ENCODE assay signal across 13 cellular contexts in genomic region chr16:85415196-85415988, GRCh38.
DNase-seq lines count a peak whose midpoint lies in the region; ATAC-seq, FAIRE-seq and TF ChIP-seq lines count a peak whose summit lies in the region.
"Had no signal": no experiment of that assay in that cellular context is flagged by ENCODE, and none has a peak within 500 bp of the region (broad histone marks: within the 10 kb centered on the region; RNA-seq: fewer than 3 reads in every experiment).

No MANE protein-coding gene starts in this region.

- H3K4me1 Mint-ChIP-seq in activated CD4-positive, alpha-beta memory T cell treated with anti-CD3 and anti-CD28 coated beads for 36 hours (ENCODE audit: low read depth), result peaks cover 4% of the 10 kb centered on the region
- no peaks in the 10 kb centered on the region for H3K4me1 Mint-ChIP-seq in activated CD4-positive, alpha-beta memory T cell treated with anti-CD3 and anti-CD28 coated beads, Interleukin-2, amount 10 ng/mL, durations not matched to agents 7 days and 5 days
- H3K4me1 Mint-ChIP-seq in WTC11, result peaks cover 7% of the 10 kb centered on the region

- H3K4me3 Mint-ChIP-seq in activated CD4-positive, alpha-beta memory T cell treated with anti-CD3 and anti-CD28 coated beads for 36 hours, result no peak overlapping the region
- no peak overlapping the region for H3K4me3 Mint-ChIP-seq in activated CD4-positive, alpha-beta memory T cell treated with anti-CD3 and anti-CD28 coated beads, Interleukin-2, amount 10 ng/mL, durations not matched to agents 7 days and 5 days
- no peak overlapping the region for H3K4me3 Mint-ChIP-seq in WTC11
- H3K4me3 Mint-ChIP-seq: neural crest cell; T-helper 2 cell treated with Interferon-gamma antibody and Interleukin-4, amounts not matched to agents 5 μg/mL and 100 μg/mL, for 36 hours had no signal

- TF ChIP-seq CTCF in K562 (IDR thresholded peaks at IDR 0.05 in 2 of 3, conservative IDR thresholded peaks at IDR 0.05 in 1 of 3; ENCODE audit: insufficient read depth in 2 of 3, low read depth in 1 of 3, low read length in 3 of 3) (no peak), WTC11 (IDR thresholded peaks at IDR 0.05) (no peak)

- H3K27ac Mint-ChIP-seq in activated CD4-positive, alpha-beta memory T cell treated with anti-CD3 and anti-CD28 coated beads for 36 hours, result no peak overlapping the region
- no peak overlapping the region for H3K27ac Mint-ChIP-seq in activated CD4-positive, alpha-beta memory T cell treated with anti-CD3 and anti-CD28 coated beads, Interleukin-2, amount 10 ng/mL, durations not matched to agents 7 days and 5 days
- H3K27ac Mint-ChIP-seq in WTC11, result no peak overlapping the region
- H3K27ac Mint-ChIP-seq: T-helper 2 cell treated with Interferon-gamma antibody and Interleukin-4, amounts not matched to agents 5 μg/mL and 100 μg/mL, for 36 hours had no signal

- CTCF ChIA-PET in activated CD4-positive, alpha-beta memory T cell treated with anti-CD3 and anti-CD28 coated beads for 36 hours (lab: Charles Lee), result interaction anchor here (0.5 to 17.1 kb wide), 18 partner anchors 10 to 383 kb away, joined by 3 to 271 read pairs (median 3); partner anchors contain the start of gene GSE1
- CTCF ChIA-PET in activated CD4-positive, alpha-beta memory T cell treated with anti-CD3 and anti-CD28 coated beads, Interleukin-2, amount 10 ng/mL, durations not matched to agents 7 days and 5 days (lab: Charles Lee), result interaction anchor here (0.6 to 1.5 kb wide), 10 partner anchors 13 to 274 kb away, joined by 3 to 13 read pairs (median 3); partner anchors contain the start of genes GINS2 and GSE1
- CTCF ChIA-PET in K562 (lab: Yijun Ruan, JAX; ENCODE audit: low intra/inter-chr PET ratio) (interaction anchor here (0.7 to 1.6 kb wide), 4 partner anchors 20 to 338 kb away, joined by 3 to 4 read pairs (median 3); no protein-coding TSS in a partner anchor), WTC11 (lab: Charles Lee) (interaction anchor here (0.5 to 7.9 kb wide), 119 partner anchors 10 to 582 kb away, joined by 3 to 229 read pairs (median 5); partner anchors contain the start of genes CIBAR2, GINS2, GSE1 and KIAA0513)

- TF ChIP-seq EP300 in K562 (IDR thresholded peaks at IDR 0.05; ENCODE audit: low read length), result no peak

- no peaks in the 10 kb centered on the region for H3K27me3 ChIP-seq in K562 (ENCODE audit: control insufficient read depth in 2 of 2, insufficient read depth in 2 of 2, low read length in 2 of 2)
- H3K27me3 ChIP-seq in subcutaneous abdominal adipose tissue (ENCODE audit: control insufficient read depth in 5 of 5, insufficient read depth in 4 of 5, low read length in 5 of 5), result no peaks in the 10 kb centered on the region
- H3K27me3 ChIP-seq: gastrocnemius medialis had no signal

- H3K27ac ChIP-seq in K562 (ENCODE audit: extremely low read depth, low read depth, low read length) (no peak overlapping the region), subcutaneous abdominal adipose tissue (ENCODE audit: low read depth, low read length) (peak overlapping the region; percentile 23)
- H3K27ac ChIP-seq: gastrocnemius medialis had no signal

- H3K4me3 ChIP-seq in K562, result no peak overlapping the region
- no peak overlapping the region for H3K4me3 ChIP-seq in subcutaneous abdominal adipose tissue (ENCODE audit: low read depth in 1 of 5, low read length in 5 of 5)
- H3K4me3 ChIP-seq: A549, gastrocnemius medialis had no signal

- H3K9me3 ChIP-seq in K562 (replicated peaks; ENCODE audit: control insufficient read depth, insufficient read depth, low read depth, low read length) (peaks cover 13% of the 10 kb centered on the region), subcutaneous abdominal adipose tissue (ENCODE audit: control insufficient read depth in 5 of 5, low read length in 5 of 5) (peaks cover 0 to 3% (median 0%) of the 10 kb centered on the region in 5 donors)
- H3K9me3 ChIP-seq: A549, gastrocnemius medialis had no signal

- no peaks in the 10 kb centered on the region for H3K36me3 Mint-ChIP-seq in activated CD4-positive, alpha-beta memory T cell treated with anti-CD3 and anti-CD28 coated beads for 36 hours
- H3K36me3 Mint-ChIP-seq in activated CD4-positive, alpha-beta memory T cell treated with anti-CD3 and anti-CD28 coated beads, Interleukin-2, amount 10 ng/mL, durations not matched to agents 7 days and 5 days (ENCODE audit: low read depth), result no peaks in the 10 kb centered on the region
- H3K36me3 Mint-ChIP-seq in WTC11, result no peaks in the 10 kb centered on the region

- H3K9me3 Mint-ChIP-seq in activated CD4-positive, alpha-beta memory T cell treated with anti-CD3 and anti-CD28 coated beads for 36 hours, result peaks cover 12% of the 10 kb centered on the region
- peaks cover 11% of the 10 kb centered on the region for H3K9me3 Mint-ChIP-seq in activated CD4-positive, alpha-beta memory T cell treated with anti-CD3 and anti-CD28 coated beads, Interleukin-2, amount 10 ng/mL, durations not matched to agents 7 days and 5 days
- H3K9me3 Mint-ChIP-seq in WTC11, result peaks cover 3% of the 10 kb centered on the region; the same call in 1 of the 2 replicates
- H3K9me3 Mint-ChIP-seq: neural crest cell had no signal

- H4K20me1 ChIP-seq in K562 (replicated peaks; ENCODE audit: control insufficient read depth, insufficient read depth, low read length), result 0 out of 2 replicates have a peak, but pooled peaks cover 3% of the 10 kb centered on the region

- TF ChIP-seq POLR2A in K562 (conservative IDR thresholded peaks at IDR 0.05), result no peak

- peak overlapping the region in 1 of 2 experiments; percentile 47; a peak in 2 of 4 replicates for H3K9ac ChIP-seq in K562 (ENCODE audit: insufficient read depth in 1 of 2, low read depth in 2 of 2, low read length in 2 of 2)
- peak overlapping the region in 1 of 5 donors; percentile 40 for H3K9ac ChIP-seq in subcutaneous abdominal adipose tissue (ENCODE audit: low read length in 5 of 5)

- H3K9me1 ChIP-seq in K562 (ENCODE audit: control insufficient read depth, insufficient read depth, low read length), result peaks cover under 1% of the 10 kb centered on the region

- H3K4me1 ChIP-seq in K562 (replicated peaks in 1 of 2; ENCODE audit: control insufficient read depth in 2 of 2, insufficient read depth in 2 of 2, low read length in 2 of 2) (peaks cover 5 to 51% of the 10 kb centered on the region in 2 experiments; a peak in 3 of 5 replicates), subcutaneous abdominal adipose tissue (ENCODE audit: control insufficient read depth in 5 of 5, insufficient read depth in 5 of 5, low read length in 5 of 5) (peaks cover 0 to 14% (median 11%) of the 10 kb centered on the region in 5 donors)
- H3K4me1 ChIP-seq: A549 had no signal

- H2AFZ ChIP-seq in K562 (ENCODE audit: low read depth, low read length), result peak overlapping the region; percentile 74

- no TSS peak for BruUV-seq in K562 (replicated peaks; lab: Mats Ljungman, UMichigan)

- no peaks in the 10 kb centered on the region for H3K79me2 ChIP-seq in K562 (ENCODE audit: control insufficient read depth, insufficient read depth, low read length)

- TF ChIP-seq RAD21 in K562 (CRISPR knock-in tag; conservative IDR thresholded peaks at IDR 0.05 in 1 of 2, IDR thresholded peaks at IDR 0.05 in 1 of 2), result no peak

- ATAC-seq in K562 (no peak), left lobe of liver (peak; percentile 22), WTC11 (no peak)

- DNase-seq in activated CD4-positive, alpha-beta memory T cell treated with anti-CD3 and anti-CD28 coated beads for 36 hours, result peak; percentile 7
- no peak for DNase-seq in activated CD4-positive, alpha-beta memory T cell treated with anti-CD3 and anti-CD28 coated beads, Interleukin-2, amount 10 ng/mL, durations not matched to agents 7 days and 5 days
- no peak for DNase-seq in K562 (ENCODE audit: extremely low read depth in 1 of 4, low spot score in 3 of 4)
- DNase-seq in left lobe of liver (ENCODE audit: low spot score), result peak; percentile 43
- no peak for DNase-seq in HUDEP-2 (lab: John Stamatoyannopoulos, UW; ENCODE audit: unreplicated experiment in 76 of 76)
- no peak for DNase-seq in stimulated activated CD4-positive, alpha-beta T cell treated with anti-CD3 and anti-CD28 coated beads, Interleukin-12 subunit alpha, Interleukin-12 subunit beta, amount 100 ng/mL, for 4 hours
- no peak for DNase-seq in WTC11 (ENCODE audit: low spot score)

- FAIRE-seq in K562 (lab: Jason Lieb, UNC), result no peak
- FAIRE-seq: A549, keratinocyte had no signal

- H3K4me2 ChIP-seq in K562 (ENCODE audit: insufficient read depth, low read length), result no peak overlapping the region
- H3K4me2 ChIP-seq: A549 had no signal

- in situ Hi-C loops in K562 (cut with MboI), result no loop called here

- WGBS in K562 (ENCODE audit: insufficient coverage, low coverage, missing lambda C conversion rate), result 85% methylated on average over 21 of the region's 21 CpGs

- H3K27me3 Mint-ChIP-seq in activated CD4-positive, alpha-beta memory T cell treated with anti-CD3 and anti-CD28 coated beads for 36 hours, result no peaks in the 10 kb centered on the region
- no peaks in the 10 kb centered on the region for H3K27me3 Mint-ChIP-seq in activated CD4-positive, alpha-beta memory T cell treated with anti-CD3 and anti-CD28 coated beads, Interleukin-2, amount 10 ng/mL, durations not matched to agents 7 days and 5 days
- no peaks in the 10 kb centered on the region for H3K27me3 Mint-ChIP-seq in WTC11 (ENCODE audit: low read depth)

- intact Hi-C loops in activated CD4-positive, alpha-beta memory T cell treated with anti-CD3 and anti-CD28 coated beads for 36 hours (cut with micrococcal nuclease), result no loop called here
- intact Hi-C loops in K562 (cut with micrococcal nuclease), result no loop called here

- POLR2A ChIA-PET in activated CD4-positive, alpha-beta memory T cell treated with anti-CD3 and anti-CD28 coated beads for 36 hours (lab: Charles Lee), result no interaction called here
- POLR2A ChIA-PET in activated CD4-positive, alpha-beta memory T cell treated with anti-CD3 and anti-CD28 coated beads, Interleukin-2, amount 10 ng/mL, durations not matched to agents 7 days and 5 days (lab: Charles Lee), result no interaction called here
- POLR2A ChIA-PET in K562 (lab: Yijun Ruan, JAX), result interaction anchor here (0.5 to 1.2 kb wide), 9 partner anchors 12 to 224 kb away, joined by 3 to 8 read pairs (median 3); no protein-coding TSS in a partner anchor
- POLR2A ChIA-PET in WTC11 (lab: Charles Lee), result interaction anchor here (0.6 kb wide), 1 partner anchor 46 kb away, joined by 3 read pairs; no protein-coding TSS in a partner anchor

- no peaks in the 10 kb centered on the region for H3K36me3 ChIP-seq in K562 (ENCODE audit: control insufficient read depth, insufficient read depth, low read length)
- peaks cover 0 to 3% (median 0%) of the 10 kb centered on the region in 5 donors for H3K36me3 ChIP-seq in subcutaneous abdominal adipose tissue (ENCODE audit: control insufficient read depth in 5 of 5, insufficient read depth in 5 of 5, low read length in 5 of 5)
- H3K36me3 ChIP-seq: gastrocnemius medialis had no signal

TF ChIP-seq in WTC11, 78 proteins besides CTCF, POLR2A, EP300 and RAD21 (continues in another document):
- TF ChIP-seq ZNF219 (CRISPR knock-in tag; IDR thresholded peaks at IDR 0.05; ENCODE audit: borderline replicate concordance), result no peak

Comparison
In these comparisons a context has a peak if more than half of its experiments do, and no peak if none do; other contexts are left out.
1. DNase-seq: peak in activated CD4-positive, alpha-beta memory T cell treated with anti-CD3 and anti-CD28 coated beads for 36 hours (single experiment) and left lobe of liver (single experiment); none in activated CD4-positive, alpha-beta memory T cell treated with anti-CD3 and anti-CD28 coated beads, Interleukin-2, amount 10 ng/mL, durations not matched to agents 7 days and 5 days (single experiment), K562 (0 of 4), HUDEP-2 (0 of 76), stimulated activated CD4-positive, alpha-beta T cell treated with anti-CD3 and anti-CD28 coated beads, Interleukin-12 subunit alpha, Interleukin-12 subunit beta, amount 100 ng/mL, for 4 hours (single experiment) and WTC11 (single experiment).
2. POLR2A ChIA-PET loops: an anchor here in K562 (0.5 to 1.2 kb wide) and WTC11 (0.6 kb wide); none called in activated CD4-positive, alpha-beta memory T cell treated with anti-CD3 and anti-CD28 coated beads for 36 hours and activated CD4-positive, alpha-beta memory T cell treated with anti-CD3 and anti-CD28 coated beads, Interleukin-2, amount 10 ng/mL, durations not matched to agents 7 days and 5 days.